In the genomic region with DNA sequence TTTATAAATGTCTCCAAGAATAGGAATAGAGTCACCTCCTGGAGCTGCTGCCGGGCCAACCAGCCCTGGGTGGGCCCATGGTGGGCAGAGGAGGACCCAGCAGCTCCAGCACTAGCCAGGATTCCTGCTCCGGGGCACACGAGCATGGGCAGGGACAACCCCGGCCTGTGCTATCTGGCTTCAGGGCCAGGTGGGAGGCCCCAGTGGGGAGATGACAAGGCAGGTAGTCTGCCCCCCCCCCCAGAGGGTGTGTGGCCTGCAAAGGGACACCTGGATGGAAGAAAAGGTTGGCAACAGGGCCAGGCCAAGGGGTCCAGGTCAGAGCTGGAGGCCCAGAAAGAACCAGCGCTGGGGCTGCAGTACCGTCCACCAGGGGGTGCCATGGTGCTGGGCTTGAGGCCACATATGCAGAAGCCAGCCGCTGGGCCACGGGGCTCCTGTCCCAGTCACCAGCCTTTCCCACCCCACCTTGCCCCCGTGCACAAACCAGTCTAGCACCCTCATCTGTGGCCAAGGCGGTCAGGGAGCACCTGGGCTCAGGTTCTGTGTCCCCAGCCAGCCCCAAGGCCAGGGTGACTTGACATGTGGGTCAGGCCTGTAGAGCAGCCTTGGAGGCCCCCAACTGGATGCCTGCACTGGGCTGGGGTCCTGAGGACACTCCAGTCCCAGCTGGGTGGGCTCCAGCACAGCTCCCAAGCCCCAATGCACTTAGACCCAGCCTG, we compare ENCODE assay signal across 1 cellular context.
TF ChIP-seq lines count a peak whose summit lies in the region.

No MANE protein-coding gene starts in this region.

TF ChIP-seq in H1, 55 proteins besides CTCF, POLR2A, EP300 and RAD21:
- TF ChIP-seq TBP (IDR thresholded peaks at IDR 0.05; ENCODE audit: low read depth, low read length) (0 out of 2 replicates have a peak, but pooled peaks have one; percentile 27), GABPA (IDR thresholded peaks at IDR 0.05; ENCODE audit: borderline replicate concordance, insufficient read depth, low read length) (peak; percentile 81; the same call in 1 of the 2 replicates), GTF2F1 (IDR thresholded peaks at IDR 0.05; ENCODE audit: borderline replicate concordance, low read depth, low read length) (no peak), SP2 (IDR thresholded peaks at IDR 0.05; ENCODE audit: low read length) (no peak)
TF ChIP-seq in H1: peak in this region for 2.
